Comparison of ENCODE assay signal across 7 cellular contexts in genomic region chr3:8713901-8714759, GRCh38. TPM values are rescaled to one million over a fixed set of nuclear protein-coding genes. Genes with fewer than 3 reads are reported as not detected.
DNase-seq lines count a peak whose midpoint lies in the region; ATAC-seq and TF ChIP-seq lines count a peak whose summit lies in the region.

No MANE protein-coding gene starts in this region.

- DNase-seq in SK-MEL-5 (ENCODE audit: low read depth, low spot score), result peak; percentile 27
- peak; percentile 64 for DNase-seq in myocyte (ENCODE audit: low read depth)
- no peak for DNase-seq in NCI-H2081 treated with DMSO at 0.1 percent for 48 hours (lab: John Stamatoyannopoulos, UW)

- in situ Hi-C loops in SK-MEL-5 (cut with HindIII; ENCODE audit: low pct_unique_long_range_greater_than_20kb, low sequenced_read_pairs), result no loop called here

- TF ChIP-seq CTCF in GM12874 (IDR thresholded peaks at IDR 0.05; ENCODE audit: insufficient read depth, low read depth, low read length), result peak; percentile 68

- ATAC-seq in HG02623 (IDR thresholded peaks at IDR 0.05; ENCODE audit: unreplicated experiment) (peak; percentile 47), GM21526 (IDR thresholded peaks at IDR 0.05; ENCODE audit: low FRiP score, unreplicated experiment) (no peak), HG02610 (IDR thresholded peaks at IDR 0.05; ENCODE audit: unreplicated experiment) (no peak)

RNA-seq across cellular contexts. Expression of gene CAV3, which starts 19.5 kb away (rescaled TPM):
- not detected in 2 replicates for total RNA-seq in SK-MEL-5 (2014; rRNA removed; shearing (Covaris generic))
- polyA plus RNA-seq in SK-MEL-5 (2015; cell fraction: cytosol; rRNA removed), result not detected in 2 replicates
- polyA plus RNA-seq in SK-MEL-5 (2015; cell fraction: nucleus; rRNA removed), result not detected in 2 replicates
- total RNA-seq in myocyte, result 90.5 and 133 TPM in 2 replicates
- 114 TPM for polyA plus RNA-seq in myocyte (2012)

RNA-seq across cellular contexts. Expression of gene OXTR, which starts 55.3 kb away (rescaled TPM):
- total RNA-seq in SK-MEL-5 (2014; rRNA removed; shearing (Covaris generic)), result 0.03 and 0.61 TPM in 2 replicates
- polyA plus RNA-seq in SK-MEL-5 (2015; cell fraction: cytosol; rRNA removed), result 0.10 TPM in 1 of 2 replicates, not detected in the other
- polyA plus RNA-seq in SK-MEL-5 (2015; cell fraction: nucleus; rRNA removed), result 0.05 and 0.27 TPM in 2 replicates
- 4.7 and 5.1 TPM in 2 replicates for total RNA-seq in myocyte
- polyA plus RNA-seq in myocyte (2012), result 15.0 TPM

Comparison
In these comparisons a context has a peak if more than half of its experiments do, and no peak if none do; other contexts are left out.
1. RNA of gene CAV3, which starts 19.5 kb away (total RNA-seq): 90.5 to 133 TPM in myocyte; not detected in SK-MEL-5; every median in the first group is over 10 times any median in the second.